In genomic region chr11:24293964-24294363, GRCh38 we compare ENCODE assay signal across 32 cellular contexts.
DNase-seq lines count a peak whose midpoint lies in the region; ATAC-seq, FAIRE-seq and TF ChIP-seq lines count a peak whose summit lies in the region.
"Had no signal": no experiment of that assay in that cellular context is flagged by ENCODE, and none has a peak within 500 bp of the region (broad histone marks: within the 10 kb centered on the region; RNA-seq: fewer than 3 reads in every experiment).

No MANE protein-coding gene starts in this region.

- no peaks in the 10 kb centered on the region for H3K4me1 ChIP-seq in prostate gland (replicated peaks)
- H3K4me1 ChIP-seq: A549; BE2C; BLaER1; BLaER1 treated with 17β-estradiol and CSF1 and Interleukin-3, amounts not matched to agents 10 nM and 100 nM; Caco-2 had no signal

- TF ChIP-seq CTCF in WTC11 (IDR thresholded peaks at IDR 0.05) (no peak), prostate gland (IDR thresholded peaks at IDR 0.05) (no peak)

- POLR2A ChIA-PET in WTC11 (lab: Charles Lee), result no interaction called here

- H3K4me3 Mint-ChIP-seq in WTC11, result no peak overlapping the region
- H3K4me3 Mint-ChIP-seq: B cell; CD14-positive monocyte; CD4-positive, alpha-beta memory T cell; CD4-positive, alpha-beta T cell; CD4-positive, CD25-positive, alpha-beta regulatory T cell; CD8-positive, alpha-beta memory T cell; CD8-positive, alpha-beta T cell had no signal

- no peak for TF ChIP-seq POLR2A in prostate gland (IDR thresholded peaks at IDR 0.05)

- no peaks in the 10 kb centered on the region for H3K9me3 ChIP-seq in prostate gland
- H3K9me3 ChIP-seq: A549; BE2C; BLaER1; BLaER1 treated with 17β-estradiol and CSF1 and Interleukin-3, amounts not matched to agents 10 nM and 100 nM; Caco-2 had no signal

- no peaks in the 10 kb centered on the region for H3K27me3 Mint-ChIP-seq in WTC11 (ENCODE audit: low read depth)
- H3K27me3 Mint-ChIP-seq: B cell; CD4-positive, alpha-beta memory T cell; CD4-positive, alpha-beta T cell; CD4-positive, CD25-positive, alpha-beta regulatory T cell; CD8-positive, alpha-beta memory T cell had no signal

- DNase-seq in WTC11 (ENCODE audit: low spot score), result no peak
- no peak for DNase-seq in frontal cortex (ENCODE audit: low spot score in 2 of 2)
- no peak for DNase-seq in prostate gland (ENCODE audit: low spot score)
- DNase-seq in H4 (ENCODE audit: low spot score), result no peak
- DNase-seq: 8988T; ACHN; AML-193; BE2C; C1 segment of cervical spinal cord; Caco-2; Calu3; CD4-positive, alpha-beta memory T cell; CD4-positive, alpha-beta T cell; CD4-positive, CD25-positive, alpha-beta regulatory T cell; CD8-positive, alpha-beta memory T cell; CD8-positive, alpha-beta T cell; COR-L47; DMS 273 treated with DMSO at 0.1 percent for 48 hours; DMS153; DMS53; DMS79; DMS79 treated with DMSO at 0.1 percent for 48 hours; DND-41; EL had no signal

- FAIRE-seq in frontal cortex (lab: Jason Lieb, UNC), result peak; percentile 19
- FAIRE-seq: A549, D721Med had no signal

- no peaks in the 10 kb centered on the region for H3K36me3 Mint-ChIP-seq in WTC11
- H3K36me3 Mint-ChIP-seq: CD14-positive monocyte; CD4-positive, alpha-beta memory T cell; CD4-positive, CD25-positive, alpha-beta regulatory T cell; CD8-positive, alpha-beta memory T cell; CD8-positive, alpha-beta T cell had no signal

- no peaks in the 10 kb centered on the region for H3K27me3 ChIP-seq in prostate gland (replicated peaks; ENCODE audit: insufficient read depth)
- H3K27me3 ChIP-seq: BE2C; BLaER1; BLaER1 treated with 17β-estradiol and CSF1 and Interleukin-3, amounts not matched to agents 10 nM and 100 nM had no signal

- no peak overlapping the region for H3K4me3 ChIP-seq in prostate gland
- H3K4me3 ChIP-seq: A549; BLaER1; BLaER1 treated with 17β-estradiol and CSF1 and Interleukin-3, amounts not matched to agents 10 nM and 100 nM had no signal

- peaks cover 12% of the 10 kb centered on the region; the same call in 1 of the 2 replicates for H3K9me3 Mint-ChIP-seq in WTC11

- H3K27ac ChIP-seq in prostate gland, result no peak overlapping the region
- H3K27ac ChIP-seq: 22Rv1; A549; BLaER1; BLaER1 treated with 17β-estradiol and CSF1 and Interleukin-3, amounts not matched to agents 10 nM and 100 nM; C4-2B had no signal

- intact Hi-C loops in prostate gland (cut with DNase I), result no loop called here

- H3K4me1 Mint-ChIP-seq in WTC11, result peaks cover 2% of the 10 kb centered on the region; the same call in 1 of the 2 replicates
- H3K4me1 Mint-ChIP-seq: B cell; CD14-positive monocyte; CD4-positive, alpha-beta memory T cell; CD4-positive, CD25-positive, alpha-beta regulatory T cell had no signal

- CTCF ChIA-PET in WTC11 (lab: Charles Lee), result no interaction called here

- no peak for ATAC-seq in WTC11
- ATAC-seq: A549; CD8-positive, alpha-beta T cell had no signal

- no peaks in the 10 kb centered on the region for H3K36me3 ChIP-seq in prostate gland
- H3K36me3 ChIP-seq: BE2C; BLaER1; BLaER1 treated with 17β-estradiol and CSF1 and Interleukin-3, amounts not matched to agents 10 nM and 100 nM had no signal

- no peak overlapping the region for H3K27ac Mint-ChIP-seq in WTC11
- H3K27ac Mint-ChIP-seq: B cell; CD14-positive monocyte; CD4-positive, alpha-beta memory T cell; CD4-positive, alpha-beta T cell; CD4-positive, CD25-positive, alpha-beta regulatory T cell; CD8-positive, alpha-beta memory T cell; CD8-positive, alpha-beta T cell had no signal

- 96% methylated on average over 3 of the region's 3 CpGs for WGBS in prostate gland

TF ChIP-seq in WTC11, 78 proteins besides CTCF, POLR2A, EP300 and RAD21:
- no peak for TF ChIP-seq ATF2 (CRISPR knock-in tag; IDR thresholded peaks at IDR 0.05; ENCODE audit: borderline replicate concordance, low read depth)
- peak; percentile 94 for TF ChIP-seq HMGA2 (CRISPR knock-in tag; IDR thresholded peaks at IDR 0.05)
